1 cellular context compared by ENCODE assay signal in the genomic region with DNA sequence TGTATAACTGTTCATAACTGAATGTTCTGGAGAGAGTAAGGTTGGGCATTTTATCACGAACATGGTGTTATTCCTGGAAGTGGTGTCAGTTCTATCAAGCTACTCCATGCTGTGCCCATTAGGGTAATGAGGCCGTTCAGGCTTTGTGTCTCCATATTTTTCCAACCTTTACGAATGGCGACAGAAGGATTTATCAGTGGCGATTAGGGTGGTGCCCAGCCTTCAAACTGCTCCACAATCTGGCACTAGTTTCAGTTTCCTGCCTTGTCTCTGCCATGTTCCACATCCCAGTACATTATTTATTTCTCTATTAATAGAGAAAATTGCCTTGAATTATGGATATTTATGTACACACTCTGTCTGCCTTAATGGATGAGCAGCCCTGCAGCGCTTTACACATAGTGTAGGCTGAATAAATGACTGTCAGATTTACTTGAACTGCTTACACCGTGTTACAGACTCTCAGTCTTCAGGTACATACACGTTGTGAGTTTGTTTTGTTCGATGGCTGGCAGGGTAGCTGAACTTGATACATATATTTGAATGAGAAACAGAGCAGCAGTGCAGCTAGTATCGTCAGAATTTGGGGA.
TF ChIP-seq lines count a peak whose summit lies in the region.

No MANE protein-coding gene starts in this region.

TF ChIP-seq in HepG2, 621 proteins besides CTCF, POLR2A, EP300 and RAD21 (continued from another document):
- TF ChIP-seq NPAS2 (CRISPR knock-in tag; IDR thresholded peaks at IDR 0.05; ENCODE audit: borderline replicate concordance) (no peak), KLF16 (CRISPR knock-in tag; IDR thresholded peaks at IDR 0.05) (no peak), ZFP36L2 (CRISPR knock-in tag; IDR thresholded peaks at IDR 0.05) (no peak), SOX5 (CRISPR knock-in tag; IDR thresholded peaks at IDR 0.05; ENCODE audit: borderline replicate concordance) (no peak), STAT5B (CRISPR knock-in tag; IDR thresholded peaks at IDR 0.05) (no peak), CREBL2 (CRISPR knock-in tag; IDR thresholded peaks at IDR 0.05; ENCODE audit: borderline replicate concordance) (no peak), POLR2AphosphoS5 (IDR thresholded peaks at IDR 0.05; ENCODE audit: low read depth, low read length) (no peak), JDP2 (CRISPR knock-in tag; IDR thresholded peaks at IDR 0.05; ENCODE audit: borderline replicate concordance) (no peak), GZF1 (CRISPR knock-in tag; IDR thresholded peaks at IDR 0.05) (no peak), DNMT3B (CRISPR knock-in tag; conservative IDR thresholded peaks at IDR 0.05) (no peak), ZNF766 (CRISPR knock-in tag; IDR thresholded peaks at IDR 0.05; ENCODE audit: borderline replicate concordance) (no peak), SRSF1 (optimal IDR thresholded peaks at IDR 0.05; ENCODE audit: low read depth, low read length) (no peak), RFX1 (IDR thresholded peaks at IDR 0.05) (no peak), HNF4G (IDR thresholded peaks at IDR 0.05; ENCODE audit: borderline replicate concordance, low read depth, low read length) (no peak), HNF4G (CRISPR knock-in tag; IDR thresholded peaks at IDR 0.05; ENCODE audit: borderline replicate concordance, low read depth) (no peak)
- TF ChIP-seq, protein P1, sequence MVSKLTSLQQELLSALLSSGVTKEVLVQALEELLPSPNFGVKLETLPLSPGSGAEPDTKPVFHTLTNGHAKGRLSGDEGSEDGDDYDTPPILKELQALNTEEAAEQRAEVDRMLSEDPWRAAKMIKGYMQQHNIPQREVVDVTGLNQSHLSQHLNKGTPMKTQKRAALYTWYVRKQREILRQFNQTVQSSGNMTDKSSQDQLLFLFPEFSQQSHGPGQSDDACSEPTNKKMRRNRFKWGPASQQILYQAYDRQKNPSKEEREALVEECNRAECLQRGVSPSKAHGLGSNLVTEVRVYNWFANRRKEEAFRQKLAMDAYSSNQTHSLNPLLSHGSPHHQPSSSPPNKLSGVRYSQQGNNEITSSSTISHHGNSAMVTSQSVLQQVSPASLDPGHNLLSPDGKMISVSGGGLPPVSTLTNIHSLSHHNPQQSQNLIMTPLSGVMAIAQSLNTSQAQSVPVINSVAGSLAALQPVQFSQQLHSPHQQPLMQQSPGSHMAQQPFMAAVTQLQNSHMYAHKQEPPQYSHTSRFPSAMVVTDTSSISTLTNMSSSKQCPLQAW (CRISPR knock-in tag; IDR thresholded peaks at IDR 0.05), result no peak
